ENCODE assay signal across 34 cellular contexts in genomic region chr7:100266576-100267354, GRCh38. TPM values are rescaled to one million over a fixed set of nuclear protein-coding genes. Genes with fewer than 3 reads are reported as not detected.
A peak's percentile ranks its signal among the peaks of the same experiment; 100 is the strongest.
DNase-seq lines count a peak whose midpoint lies in the region; ATAC-seq, FAIRE-seq and TF ChIP-seq lines count a peak whose summit lies in the region.
"Had no signal": no experiment of that assay in that cellular context is flagged by ENCODE, and none has a peak within 500 bp of the region (broad histone marks: within the 10 kb centered on the region; RNA-seq: fewer than 3 reads in every experiment).

No MANE protein-coding gene starts in this region.

- no peak for FAIRE-seq in endothelial cell of umbilical vein (lab: Jason Lieb, UNC)
- FAIRE-seq: G401.6 had no signal

- H3K4me3 ChIP-seq in BLaER1 treated with 17β-estradiol and CSF1 and Interleukin-3, amounts not matched to agents 10 nM and 100 nM: no peak overlapping the region
- no peak overlapping the region for H3K4me3 ChIP-seq in PC-9
- H3K4me3 ChIP-seq in endothelial cell of umbilical vein (replicated peaks in 1 of 3; ENCODE audit: insufficient read depth in 1 of 3, low read depth in 1 of 3, low read length in 3 of 3): no peak overlapping the region
- no peak overlapping the region for H3K4me3 ChIP-seq in trophoblast cell (ENCODE audit: low read depth, low read length)
- H3K4me3 ChIP-seq: breast epithelium, GM23248, right lobe of liver, tibial artery had no signal

- H3K27me3 ChIP-seq in BLaER1 treated with 17β-estradiol and CSF1 and Interleukin-3, amounts not matched to agents 10 nM and 100 nM: no peaks in the 10 kb centered on the region
- H3K27me3 ChIP-seq in PC-9 (ENCODE audit: insufficient read depth, low read depth) (no peaks in the 10 kb centered on the region), endothelial cell of umbilical vein (ENCODE audit: control insufficient read depth in 2 of 2, insufficient read depth in 2 of 2, low read length in 2 of 2) (no peaks in the 10 kb centered on the region), trophoblast cell (ENCODE audit: insufficient read depth, low read length) (no peaks in the 10 kb centered on the region)
- H3K27me3 ChIP-seq: breast epithelium, right lobe of liver, tibial artery had no signal

- H2BK12ac ChIP-seq in trophoblast cell (ENCODE audit: low read length): no peak overlapping the region

- H3K18ac ChIP-seq in trophoblast cell (ENCODE audit: low read length): no peak overlapping the region

- H3K9ac ChIP-seq in BLaER1 treated with 17β-estradiol and CSF1 and Interleukin-3, amounts not matched to agents 10 nM and 100 nM: peak overlapping the region in 2 of 11 experiments; percentile 1 to 2; a peak in 1 of 22 replicates
- H3K9ac ChIP-seq in endothelial cell of umbilical vein (replicated peaks; ENCODE audit: extremely low read depth, insufficient read depth, low read length) (no peak overlapping the region), trophoblast cell (ENCODE audit: low read length) (no peak overlapping the region)
- H3K9ac ChIP-seq: GM23248 had no signal

- ATAC-seq in HG03175 (IDR thresholded peaks at IDR 0.05; ENCODE audit: unreplicated experiment): no peak
- ATAC-seq in GM19351 (IDR thresholded peaks at IDR 0.05; ENCODE audit: unreplicated experiment): no peak
- ATAC-seq in HG02884 (IDR thresholded peaks at IDR 0.05; ENCODE audit: unreplicated experiment): no peak
- ATAC-seq: activated naive CD4-positive, alpha-beta T cell treated with anti-CD3 and anti-CD28 coated beads, Interleukin-2, amount 50 U/mL, for 72 hours; right lobe of liver; T-cell had no signal

- no peak for TF ChIP-seq CTCF in PC-9 (conservative IDR thresholded peaks at IDR 0.05)
- no peak for TF ChIP-seq CTCF in endothelial cell of umbilical vein (IDR thresholded peaks at IDR 0.05; ENCODE audit: extremely low read depth in 1 of 2, insufficient read depth in 1 of 2, low read depth in 1 of 2, low read length in 2 of 2)

- H3K79me1 ChIP-seq in trophoblast cell (ENCODE audit: low read length): peaks cover 4% of the 10 kb centered on the region

- no peak overlapping the region for H4K12ac ChIP-seq in trophoblast cell (ENCODE audit: low read depth, low read length)

- peaks cover 42% of the 10 kb centered on the region for H3F3A ChIP-seq in PC-9 (ENCODE audit: insufficient read depth, low read depth)

- intact Hi-C loops in PC-9 (cut with micrococcal nuclease; ENCODE audit: unreplicated experiment) (no loop called here), endothelial cell of umbilical vein (cut with micrococcal nuclease) (no loop called here)

- no peak overlapping the region for H2BK5ac ChIP-seq in trophoblast cell (ENCODE audit: low read depth, low read length, poor library complexity)

- DNase-seq in PC-9 (no peak), endothelial cell of umbilical vein (ENCODE audit: low read depth, low spot score) (peak; percentile 8), trophoblast cell (peak; percentile 82 to 84), cerebellar cortex (ENCODE audit: low spot score) (no peak)
- DNase-seq: activated CD4-positive, alpha-beta T cell treated with anti-CD3 and anti-CD28 coated beads for 48 hours; activated effector memory CD4-positive, alpha-beta T cell treated with Interleukin-2 at 50 U/mL for 16 hours; COR-L47; effector CD4-positive, alpha-beta T cell; GM23248; MV-4-11; NCI-H1436; NCI-H2081; NCI-H82; posterior cingulate gyrus; right lobe of liver; stimulated activated CD4-positive, alpha-beta T cell treated with anti-CD3 and anti-CD28 coated beads, Interleukin-12 subunit alpha, Interleukin-12 subunit beta, amount 100 ng/mL, for 4 hours; stimulated activated CD4-positive, alpha-beta T cell treated with anti-CD3 and anti-CD28 coated beads, Interleukin-2, amount 100 ng/mL, for 48 hours; T-cell; tibial artery; WERI-Rb-1 had no signal

- H2BK120ac ChIP-seq in trophoblast cell (ENCODE audit: insufficient read depth, low read length, poor library complexity): no peak overlapping the region

- H3K23ac ChIP-seq in trophoblast cell (ENCODE audit: low read length): no peak overlapping the region

- no peaks in the 10 kb centered on the region for H3K9me3 ChIP-seq in BLaER1 treated with 17β-estradiol and CSF1 and Interleukin-3, amounts not matched to agents 10 nM and 100 nM (replicated peaks in 1 of 11)
- H3K9me3 ChIP-seq in PC-9 (ENCODE audit: insufficient read depth, low read depth): no peaks in the 10 kb centered on the region
- H3K9me3 ChIP-seq in endothelial cell of umbilical vein (replicated peaks; ENCODE audit: control insufficient read depth, insufficient read depth, low read length): no peaks in the 10 kb centered on the region
- H3K9me3 ChIP-seq in trophoblast cell (ENCODE audit: insufficient read depth, low read depth, low read length): no peaks in the 10 kb centered on the region
- H3K9me3 ChIP-seq: breast epithelium, right lobe of liver, tibial artery had no signal

- no peaks in the 10 kb centered on the region for H3K9me2 ChIP-seq in PC-9 (ENCODE audit: insufficient read depth)

- dilution Hi-C loops in endothelial cell of umbilical vein (cut with MboI; ENCODE audit: extremely low pct_ligation_motif_present, low sequenced_read_pairs): no loop called here

- no peak overlapping the region for H3K4ac ChIP-seq in trophoblast cell (ENCODE audit: low read depth, low read length)

- H3K14ac ChIP-seq in trophoblast cell (ENCODE audit: low read length): no peak overlapping the region

- peaks cover 0 to 20% (median 15%) of the 10 kb centered on the region in 10 experiments; a peak in 15 of 20 replicates for H3K4me1 ChIP-seq in BLaER1 treated with 17β-estradiol and CSF1 and Interleukin-3, amounts not matched to agents 10 nM and 100 nM
- H3K4me1 ChIP-seq in PC-9 (replicated peaks; ENCODE audit: insufficient read depth) (peaks cover 63% of the 10 kb centered on the region), endothelial cell of umbilical vein (ENCODE audit: control insufficient read depth, extremely low read depth, insufficient read depth, low read length) (peaks cover 7% of the 10 kb centered on the region), trophoblast cell (ENCODE audit: control insufficient read depth in 1 of 2, insufficient read depth in 2 of 2, low read length in 2 of 2) (peaks cover 9 to 28% of the 10 kb centered on the region in 2 experiments)
- H3K4me1 ChIP-seq: breast epithelium had no signal

- H3K4me2 ChIP-seq in BLaER1 treated with 17β-estradiol and CSF1 and Interleukin-3, amounts not matched to agents 10 nM and 100 nM: peak overlapping the region in 8 of 11 experiments; percentile 3 to 50 (median 30); a peak in 12 of 22 replicates
- H3K4me2 ChIP-seq in PC-9: 0 out of 2 replicates have a peak overlapping the region, but pooled peaks have one; percentile 12
- no peak overlapping the region for H3K4me2 ChIP-seq in endothelial cell of umbilical vein (ENCODE audit: insufficient read depth, low read length)
- H3K4me2 ChIP-seq in trophoblast cell (ENCODE audit: low read length): no peak overlapping the region

- H4K20me1 ChIP-seq in BLaER1 treated with 17β-estradiol and CSF1 and Interleukin-3, amounts not matched to agents 10 nM and 100 nM: peaks cover 0 to 62% (median 38%) of the 10 kb centered on the region in 11 experiments; a peak in 17 of 22 replicates
- no peaks in the 10 kb centered on the region for H4K20me1 ChIP-seq in PC-9 (ENCODE audit: insufficient read depth)
- no peaks in the 10 kb centered on the region for H4K20me1 ChIP-seq in endothelial cell of umbilical vein (replicated peaks; ENCODE audit: control insufficient read depth, extremely low read depth, insufficient read depth, low read length)

- H2AFZ ChIP-seq in PC-9 (no peak overlapping the region), endothelial cell of umbilical vein (ENCODE audit: low read depth, low read length) (no peak overlapping the region), trophoblast cell (ENCODE audit: insufficient read depth, low read length, poor library complexity) (no peak overlapping the region)
- H2AFZ ChIP-seq: GM23248 had no signal

- POLR2A ChIA-PET in PC-9 (lab: Charles Lee; ENCODE audit: unreplicated experiment) (no interaction called here), endothelial cell of umbilical vein (lab: Charles Lee) (no interaction called here)

- H4K91ac ChIP-seq in trophoblast cell (ENCODE audit: low read depth, low read length): no peak overlapping the region

- H2AK5ac ChIP-seq in trophoblast cell (ENCODE audit: low read length): no peak overlapping the region

- no peaks in the 10 kb centered on the region for H3K9me1 ChIP-seq in endothelial cell of umbilical vein (replicated peaks; ENCODE audit: control insufficient read depth, extremely low read depth, insufficient read depth, low read length)

- H3K27ac ChIP-seq in BLaER1 treated with 17β-estradiol and CSF1 and Interleukin-3, amounts not matched to agents 10 nM and 100 nM: no peak overlapping the region
- no peak overlapping the region for H3K27ac ChIP-seq in PC-9
- no peak overlapping the region for H3K27ac ChIP-seq in endothelial cell of umbilical vein (ENCODE audit: insufficient read depth, low read depth, low read length)
- H3K27ac ChIP-seq in trophoblast cell (ENCODE audit: low read depth, low read length): no peak overlapping the region
- H3K27ac ChIP-seq: breast epithelium, GM23248, HL-60, right lobe of liver, tibial artery, WERI-Rb-1 had no signal

- BruUV-seq in PC-9 (replicated peaks; lab: Mats Ljungman, UMichigan): no TSS peak
- BruUV-seq in endothelial cell of umbilical vein (replicated peaks; lab: Mats Ljungman, UMichigan): no TSS peak

- H3K36me3 ChIP-seq in BLaER1 treated with 17β-estradiol and CSF1 and Interleukin-3, amounts not matched to agents 10 nM and 100 nM: peaks cover 0 to 8% (median 0%) of the 10 kb centered on the region in 11 experiments; a peak in 5 of 22 replicates
- H3K36me3 ChIP-seq in PC-9 (ENCODE audit: low read depth) (0 out of 2 replicates have a peak, but pooled peaks cover 4% of the 10 kb centered on the region), endothelial cell of umbilical vein (ENCODE audit: control insufficient read depth in 2 of 2, extremely low read depth in 1 of 2, insufficient read depth in 2 of 2, low read length in 2 of 2) (no peaks in the 10 kb centered on the region), trophoblast cell (ENCODE audit: control insufficient read depth in 1 of 2, insufficient read depth in 2 of 2, low read length in 2 of 2) (peaks cover 0 to 2% of the 10 kb centered on the region in 2 experiments)
- H3K36me3 ChIP-seq: breast epithelium, right lobe of liver, tibial artery, WERI-Rb-1 had no signal

- WGBS in trophoblast cell (ENCODE audit: extremely low coverage, insufficient coverage, insufficient read length): no CpG with 5 or more reads among the region's 10 CpGs

- peaks cover 54% of the 10 kb centered on the region for H3K79me2 ChIP-seq in PC-9 (ENCODE audit: low read depth)
- no peaks in the 10 kb centered on the region for H3K79me2 ChIP-seq in endothelial cell of umbilical vein (ENCODE audit: control insufficient read depth, insufficient read depth, low read length)
- no peaks in the 10 kb centered on the region for H3K79me2 ChIP-seq in trophoblast cell (ENCODE audit: control insufficient read depth, insufficient read depth, low read length, poor library complexity)

- CTCF ChIA-PET in PC-9 (lab: Charles Lee): interaction anchor here (0.7 kb wide), 1 partner anchor 76 kb away, joined by 5 read pairs; no protein-coding TSS in a partner anchor
- CTCF ChIA-PET in endothelial cell of umbilical vein (lab: Charles Lee): interaction anchor here (1.2 kb wide), 1 partner anchor 134 kb away, joined by 3 read pairs; no protein-coding TSS in a partner anchor

- no peak overlapping the region for H4K8ac ChIP-seq in trophoblast cell (ENCODE audit: low read depth, low read length)

- TF ChIP-seq POLR2A in endothelial cell of umbilical vein (IDR thresholded peaks at IDR 0.05; ENCODE audit: low read depth, low read length): no peak

RNA-seq across cellular contexts. Expression of gene SPDYE3, which starts 40.7 kb away (rescaled TPM):
- not detected in 2 replicates for total RNA-seq in PC-9 (2021)
- not detected in 2 replicates for total RNA-seq in endothelial cell of umbilical vein
- not detected in 2 replicates for polyA plus RNA-seq in endothelial cell of umbilical vein
- polyA plus RNA-seq in endothelial cell of umbilical vein (2011; cell fraction: cytosol; rRNA removed): not detected in 2 replicates
- polyA plus RNA-seq in endothelial cell of umbilical vein (2011; cell fraction: nucleus; rRNA removed): not detected in 2 replicates
- polyA plus RNA-seq in endothelial cell of umbilical vein (2012): 3.0 and 3.8 TPM in 2 replicates
- not detected in 2 replicates for polyA minus RNA-seq in endothelial cell of umbilical vein
- not detected for polyA minus RNA-seq in endothelial cell of umbilical vein (2011; cell fraction: cytosol; rRNA and poly(A)+ RNA removed)
- polyA minus RNA-seq in endothelial cell of umbilical vein (2011; cell fraction: nucleus; rRNA and poly(A)+ RNA removed): not detected in 2 replicates
- polyA plus RNA-seq in trophoblast cell (2013): not detected in 2 replicates
- total RNA-seq: activated naive CD4-positive, alpha-beta T cell treated with anti-CD3 and anti-CD28 coated beads, Interleukin-2, amount 50 U/mL, for 72 hours; breast epithelium; epithelial cell of proximal tubule; glomerular endothelial cell; GM23248; right lobe of liver; RPMI7951; T-cell had no signal
- polyA plus RNA-seq: BJ, neural cell had no signal

RNA-seq across cellular contexts. Expression of gene PVRIG, which starts 47.0 kb away (rescaled TPM):
- total RNA-seq in PC-9 (2021) (0.95 and 1.1 TPM in 2 replicates), endothelial cell of umbilical vein (0.80 TPM in 1 of 2 replicates, not detected in the other)
- not detected in 2 replicates for polyA plus RNA-seq in endothelial cell of umbilical vein
- polyA plus RNA-seq in endothelial cell of umbilical vein (2011; cell fraction: cytosol; rRNA removed): not detected in 2 replicates
- not detected in 2 replicates for polyA plus RNA-seq in endothelial cell of umbilical vein (2011; cell fraction: nucleus; rRNA removed)
- polyA plus RNA-seq in endothelial cell of umbilical vein (2012): 1.6 and 2.1 TPM in 2 replicates
- polyA minus RNA-seq in endothelial cell of umbilical vein: not detected in 2 replicates
- polyA minus RNA-seq in endothelial cell of umbilical vein (2011; cell fraction: cytosol; rRNA and poly(A)+ RNA removed): not detected
- polyA minus RNA-seq in endothelial cell of umbilical vein (2011; cell fraction: nucleus; rRNA and poly(A)+ RNA removed): not detected in 2 replicates
- not detected in 2 replicates for polyA plus RNA-seq in trophoblast cell (2013)
- total RNA-seq: epithelial cell of proximal tubule, GM23248, RPMI7951, SK-MEL-5 had no signal
- polyA plus RNA-seq: BJ, GM23248 had no signal

Comparison
In these comparisons a context has a peak if more than half of its experiments do, and no peak if none do; other contexts are left out.
1. H3K4me2 ChIP-seq: peak in BLaER1 treated with 17β-estradiol and CSF1 and Interleukin-3, amounts not matched to agents 10 nM and 100 nM (8 of 11) and PC-9 (single experiment); none in endothelial cell of umbilical vein (single experiment) and trophoblast cell (single experiment).
2. DNase-seq: peak in endothelial cell of umbilical vein (single experiment) and trophoblast cell (2 of 2); none in PC-9 (0 of 2) and cerebellar cortex (single experiment).